ENCODE assay signal across 14 cellular contexts in the genomic region with DNA sequence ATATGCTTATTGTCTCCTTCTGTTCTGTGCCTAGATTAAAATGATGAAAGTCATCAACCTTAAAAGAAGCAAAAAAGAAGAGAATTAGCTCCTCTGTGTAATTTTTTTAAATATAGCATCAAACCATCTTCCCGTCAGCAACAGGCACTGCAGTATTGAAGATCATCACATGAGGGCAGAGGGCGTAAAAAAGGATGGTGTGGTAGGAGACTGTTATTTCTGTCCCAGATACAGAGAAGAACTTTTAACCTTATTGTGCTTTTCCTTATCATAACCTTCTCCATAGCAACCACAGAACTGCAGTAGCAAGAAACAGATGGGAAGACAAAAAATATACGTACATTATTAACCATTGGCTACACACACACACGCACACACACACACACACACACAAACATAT.
"Had no signal": no experiment of that assay in that cellular context is flagged by ENCODE, and none has a peak within 500 bp of the region (broad histone marks: within the 10 kb centered on the region; RNA-seq: fewer than 3 reads in every experiment).

No MANE protein-coding gene starts in this region.

- H3K36me3 ChIP-seq: esophagus squamous epithelium, tibial artery, uterus had no signal

- H3K27me3 Mint-ChIP-seq: activated CD4-positive, alpha-beta memory T cell treated with anti-CD3 and anti-CD28 coated beads for 36 hours; activated naive CD8-positive, alpha-beta T cell; dendritic cell treated with granulocyte-macrophage colony-stimulating factor and Interleukin-4, amounts not matched to agents 40 ng/mL and 50 ng/mL, for 4 days; progenitor cell of endocrine pancreas had no signal

- H3K4me3 Mint-ChIP-seq: activated CD4-positive, alpha-beta memory T cell treated with anti-CD3 and anti-CD28 coated beads for 36 hours; activated naive CD8-positive, alpha-beta T cell; dendritic cell treated with granulocyte-macrophage colony-stimulating factor and Interleukin-4, amounts not matched to agents 40 ng/mL and 50 ng/mL, for 4 days; immature natural killer cell had no signal

- H3K9me3 Mint-ChIP-seq: activated CD4-positive, alpha-beta memory T cell treated with anti-CD3 and anti-CD28 coated beads for 36 hours; dendritic cell treated with granulocyte-macrophage colony-stimulating factor and Interleukin-4, amounts not matched to agents 40 ng/mL and 50 ng/mL, for 4 days; immature natural killer cell had no signal

- H3K4me3 ChIP-seq: esophagus squamous epithelium, tibial artery, uterus had no signal

- ATAC-seq: left ventricle myocardium superior, right cardiac atrium had no signal

- H3K27ac Mint-ChIP-seq: activated CD4-positive, alpha-beta memory T cell treated with anti-CD3 and anti-CD28 coated beads for 36 hours; activated naive CD8-positive, alpha-beta T cell; dendritic cell treated with granulocyte-macrophage colony-stimulating factor and Interleukin-4, amounts not matched to agents 40 ng/mL and 50 ng/mL, for 4 days; immature natural killer cell; progenitor cell of endocrine pancreas had no signal

- H3K27me3 ChIP-seq: esophagus squamous epithelium, tibial artery, uterus had no signal

- DNase-seq: activated CD4-positive, alpha-beta memory T cell treated with anti-CD3 and anti-CD28 coated beads for 36 hours; activated T-cell treated with anti-CD3 and anti-CD28 coated beads for 4 hours; effector memory CD4-positive, alpha-beta T cell; esophagus squamous epithelium; immature natural killer cell; left ventricle myocardium superior; right cardiac atrium; stimulated activated CD4-positive, alpha-beta T cell treated with anti-CD3 and anti-CD28 coated beads, Interleukin-2, amount 100 ng/mL, for 24 hours; stimulated activated naive CD4-positive, alpha-beta T cell treated with Interleukin-2 at 50 U/mL for 16 hours; tibial artery; uterus had no signal

- H3K9me3 ChIP-seq: esophagus squamous epithelium, tibial artery, uterus had no signal

- H3K27ac ChIP-seq: esophagus squamous epithelium, tibial artery, uterus had no signal

- H3K36me3 Mint-ChIP-seq: activated naive CD8-positive, alpha-beta T cell; immature natural killer cell had no signal
